35 cellular contexts compared by ENCODE assay signal in genomic region chr3:14721126-14721864, GRCh38. TPM values are rescaled to one million over a fixed set of nuclear protein-coding genes. Genes with fewer than 3 reads are reported as not detected.
"Had no signal": no experiment of that assay in that cellular context is flagged by ENCODE, and none has a peak within 500 bp of the region (broad histone marks: within the 10 kb centered on the region; RNA-seq: fewer than 3 reads in every experiment).

No MANE protein-coding gene starts in this region.

- DNase-seq: colonic mucosa; effector CD8-positive, alpha-beta T cell; endodermal cell; foreskin fibroblast; hypothalamus; immature natural killer cell; islet precursor cell; kidney glomerular epithelial cell; left ventricle myocardium superior; lower lobe of right lung; mesenchymal stem cell; mucosa of descending colon; naive thymus-derived CD4-positive, alpha-beta T cell; stimulated activated CD4-positive, alpha-beta T cell treated with anti-CD3 and anti-CD28 coated beads, Interleukin-12 subunit alpha, Interleukin-12 subunit beta, amount 100 ng/mL, for 4 hours; stimulated activated CD4-positive, alpha-beta T cell treated with anti-CD3 and anti-CD28 coated beads, Interleukin-1b, Interleukin-23, amount 100 ng/mL, for 48 hours; stimulated activated CD4-positive, alpha-beta T cell treated with anti-CD3 and anti-CD28 coated beads, Interleukin-4, amount 100 ng/mL, for 1 hour; stimulated activated CD8-positive, alpha-beta memory T cell treated with anti-CD3 and anti-CD28 coated beads, Interleukin-4, amount 100 ng/mL, for 48 hours; stimulated activated naive CD4-positive, alpha-beta T cell; stimulated activated naive CD8-positive, alpha-beta T cell treated with anti-CD3 and anti-CD28 coated beads, Interleukin-15, amount 100 ng/mL, for 72 hours; thyroid gland; trophoblast cell had no signal

- H3K27me3 Mint-ChIP-seq: stimulated activated naive CD8-positive, alpha-beta T cell treated with anti-CD3 and anti-CD28 coated beads, Interleukin-15, amount 100 ng/mL, for 72 hours had no signal

- H3K9me3 Mint-ChIP-seq: dendritic cell treated with granulocyte-macrophage colony-stimulating factor and Interleukin-4, amounts not matched to agents 40 ng/mL and 50 ng/mL, for 4 days; endodermal cell; immature natural killer cell; mesothelial cell of epicardium; naive thymus-derived CD4-positive, alpha-beta T cell; neural progenitor cell; stimulated activated naive CD8-positive, alpha-beta T cell treated with anti-CD3 and anti-CD28 coated beads, Interleukin-15, amount 100 ng/mL, for 72 hours had no signal

- H3K27ac ChIP-seq: colonic mucosa, epithelial cell of prostate, gastroesophageal sphincter, lower lobe of right lung, neural progenitor cell, parathyroid adenoma, right atrium auricular region, suprapubic skin, thyroid gland, vagina had no signal

- H2AFZ ChIP-seq: neural progenitor cell, parathyroid adenoma had no signal

- H3K79me2 ChIP-seq: parathyroid adenoma had no signal

- H3K36me3 ChIP-seq: colonic mucosa, gastroesophageal sphincter, lower lobe of right lung, neural progenitor cell, right atrium auricular region, suprapubic skin, thyroid gland, vagina had no signal

- H3K27me3 ChIP-seq: colonic mucosa, gastroesophageal sphincter, right atrium auricular region, suprapubic skin, thyroid gland, vagina had no signal

- H3K4me2 ChIP-seq: neural progenitor cell, smooth muscle cell had no signal

- H3K27ac Mint-ChIP-seq: dendritic cell treated with granulocyte-macrophage colony-stimulating factor and Interleukin-4, amounts not matched to agents 40 ng/mL and 50 ng/mL, for 4 days; endodermal cell; immature natural killer cell; mesothelial cell of epicardium; naive thymus-derived CD4-positive, alpha-beta T cell; nephron; neural progenitor cell; progenitor cell of endocrine pancreas had no signal

- H3K9me3 ChIP-seq: colonic mucosa, gastroesophageal sphincter, lower lobe of right lung, mucosa of descending colon, right atrium auricular region, suprapubic skin, thyroid gland, vagina had no signal

- H3K36me3 Mint-ChIP-seq: mesothelial cell of epicardium, neural progenitor cell had no signal

- H3K9ac ChIP-seq: neural progenitor cell, parathyroid adenoma had no signal

- H3K4me1 Mint-ChIP-seq: endodermal cell; immature natural killer cell; naive thymus-derived CD4-positive, alpha-beta T cell; stimulated activated naive CD8-positive, alpha-beta T cell treated with anti-CD3 and anti-CD28 coated beads, Interleukin-15, amount 100 ng/mL, for 72 hours had no signal

- H3K4me3 Mint-ChIP-seq: dendritic cell treated with granulocyte-macrophage colony-stimulating factor and Interleukin-4, amounts not matched to agents 40 ng/mL and 50 ng/mL, for 4 days; endodermal cell; immature natural killer cell; mesothelial cell of epicardium; naive thymus-derived CD4-positive, alpha-beta T cell; nephron; neural progenitor cell; stimulated activated naive CD8-positive, alpha-beta T cell treated with anti-CD3 and anti-CD28 coated beads, Interleukin-15, amount 100 ng/mL, for 72 hours had no signal

- H3K4me3 ChIP-seq: colonic mucosa, gastroesophageal sphincter, lower lobe of right lung, mucosa of descending colon, neural progenitor cell, right atrium auricular region, smooth muscle cell, suprapubic skin, thyroid gland, vagina had no signal

- ATAC-seq: esophagus mucosa; gastroesophageal sphincter; left ventricle myocardium superior; lower lobe of right lung; mucosa of descending colon; naive thymus-derived CD4-positive, alpha-beta T cell; sciatic nerve; stimulated activated naive CD8-positive, alpha-beta T cell treated with anti-CD3 and anti-CD28 coated beads, Interleukin-15, amount 100 ng/mL, for 72 hours had no signal

RNA-seq across cellular contexts. Expression of gene C3orf20, which starts 46.4 kb away (rescaled TPM):
- total RNA-seq: endodermal cell, left ventricle myocardium superior, lower lobe of right lung, mucosa of descending colon, right atrium auricular region, smooth muscle cell had no signal
